ENCODE assay signal across 8 cellular contexts in the genomic region with DNA sequence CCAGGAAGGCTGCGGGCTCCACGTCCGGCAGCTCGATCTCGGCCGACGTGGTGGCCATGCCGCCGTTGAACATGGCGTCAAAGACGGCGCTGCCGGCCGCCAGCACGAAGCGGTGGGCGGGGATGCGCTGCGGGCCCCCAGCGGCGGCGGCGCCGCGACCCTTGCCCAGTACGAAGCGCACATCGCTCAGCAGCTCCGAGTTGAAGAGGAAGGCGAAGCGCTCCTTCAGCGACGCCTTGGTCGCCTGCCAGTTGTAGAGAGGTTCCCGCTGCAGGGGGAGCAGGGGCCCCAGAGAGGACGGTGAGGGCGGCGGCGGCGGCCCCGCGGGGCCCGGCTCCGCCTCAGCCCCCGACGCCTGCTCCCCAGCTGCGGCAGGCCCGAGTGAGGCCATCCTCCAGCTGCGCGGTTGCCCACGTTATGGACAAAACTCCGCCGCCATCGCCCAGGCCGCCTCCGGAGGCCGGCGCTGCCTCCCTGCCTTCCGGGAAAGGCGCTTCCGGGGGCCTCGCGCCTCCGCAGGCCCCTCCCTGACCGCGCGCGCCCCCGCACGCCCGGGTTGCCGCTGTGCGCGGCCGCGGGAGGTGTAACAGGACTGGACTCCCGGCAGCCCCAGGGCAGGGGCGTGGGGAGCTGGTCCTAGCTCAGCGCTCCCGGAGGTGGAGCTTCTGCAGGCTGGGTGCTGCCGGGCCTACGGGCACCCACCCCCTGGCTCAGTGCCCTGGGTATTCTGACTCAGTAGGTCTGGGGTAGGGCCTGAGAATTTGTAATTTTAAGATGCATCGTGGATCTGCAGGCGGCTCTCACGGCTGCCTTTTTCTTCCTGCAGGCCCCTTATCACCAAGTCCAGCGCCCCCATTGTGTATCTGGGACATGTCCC. TPM values are rescaled to one million over a fixed set of nuclear protein-coding genes. Genes with fewer than 3 reads are reported as not detected.
DNase-seq lines count a peak whose midpoint lies in the region; TF ChIP-seq lines count a peak whose summit lies in the region.

A gene (minus strand): TSS at position 492 of the 877 bp plus-strand sequence. CDS start 101 bp downstream, at position 391.

- peak within 1 kb of the TSS; percentile 91 for H3K9ac ChIP-seq in GM23248
- peak within 1 kb of the TSS; percentile 97 for H3K9ac ChIP-seq in Karpas-422 (ENCODE audit: low read length)

- intact Hi-C loops in stomach (cut with DNase I; ENCODE audit: low total_unique reads): no loop called here

- H3K79me2 ChIP-seq in GM23248 (ENCODE audit: insufficient read depth): peaks cover 46% of the 10 kb centered on the region
- peaks cover 53% of the 10 kb centered on the region for H3K79me2 ChIP-seq in Karpas-422 (ENCODE audit: low read length)

- TF ChIP-seq CTCF in neural crest cell (conservative IDR thresholded peaks at IDR 0.05) (peak; percentile 21), stomach (IDR thresholded peaks at IDR 0.05) (peak in 1 of 7 experiments; percentile 11)

- H3K9me2 ChIP-seq in GM23248 (ENCODE audit: insufficient read depth): no peaks in the 10 kb centered on the region
- no peaks in the 10 kb centered on the region for H3K9me2 ChIP-seq in Karpas-422 (replicated peaks; ENCODE audit: insufficient read depth, low read length)

- H3K36me3 Mint-ChIP-seq in neural crest cell (ENCODE audit: low read depth): no peaks in the 10 kb centered on the region

- WGBS in GM23248 (ENCODE audit: low coverage in 1 of 2, low lambda C conversion rate in 2 of 2, missing lambda C conversion rate in 2 of 2), 2 experiments: 1 to 3% methylated on average over 74 to 78 of the region's 86 CpGs
- 0 to 1% (median 0%) methylated on average over 9 to 86 of the region's 86 CpGs for WGBS in stomach, 5 donors

- no peaks in the 10 kb centered on the region for H3K9me3 Mint-ChIP-seq in neural crest cell

- H3K27me3 Mint-ChIP-seq in neural crest cell (ENCODE audit: low read depth): no peaks in the 10 kb centered on the region

- peak within 1 kb of the TSS; percentile 79 for H2AFZ ChIP-seq in GM23248
- H2AFZ ChIP-seq in Karpas-422 (ENCODE audit: low read length): peak within 1 kb of the TSS; percentile 79

- peak within 1 kb of the TSS; percentile 81 for H3K4me3 ChIP-seq in GM23248
- H3K4me3 ChIP-seq in Karpas-422 (ENCODE audit: low read length): peak within 1 kb of the TSS; percentile 98
- H3K4me3 ChIP-seq in stomach: peak within 1 kb of the TSS; percentile 83 to 98 (median 94)

- TF ChIP-seq POLR2A in stomach (IDR thresholded peaks at IDR 0.05): peak in 1 of 4 donors; percentile 71

- H3K9me3 ChIP-seq in GM23248 (ENCODE audit: low read depth): no peaks in the 10 kb centered on the region
- peaks cover 11% of the 10 kb centered on the region for H3K9me3 ChIP-seq in Karpas-422 (ENCODE audit: low read length)
- peaks cover 0 to 4% (median 0%) of the 10 kb centered on the region in 4 donors for H3K9me3 ChIP-seq in stomach

- H3K4me1 ChIP-seq in GM23248 (ENCODE audit: insufficient read depth) (peaks cover 24% of the 10 kb centered on the region), Karpas-422 (ENCODE audit: low read length) (peaks cover 44% of the 10 kb centered on the region), stomach (peaks cover 21 to 54% (median 49%) of the 10 kb centered on the region in 4 donors)

- peak within 1 kb of the TSS; percentile 80 for H3K4me3 Mint-ChIP-seq in neural crest cell

- H3K27me3 ChIP-seq in GM23248 (replicated peaks; ENCODE audit: insufficient read depth) (no peaks in the 10 kb centered on the region), Karpas-422 (ENCODE audit: low read length) (no peaks in the 10 kb centered on the region), stomach (no peaks in the 10 kb centered on the region)

- H3K36me3 ChIP-seq in GM23248 (ENCODE audit: low read depth) (no peaks in the 10 kb centered on the region), Karpas-422 (ENCODE audit: insufficient read depth, low read length) (peaks cover 35% of the 10 kb centered on the region), stomach (peaks cover 0 to 4% (median 0%) of the 10 kb centered on the region in 4 donors)

- H3K27ac ChIP-seq in GM23248 (peak within 1 kb of the TSS; percentile 78), Karpas-422 (ENCODE audit: low read length) (peak within 1 kb of the TSS; percentile 70), stomach (peak within 1 kb of the TSS; percentile 96 to 100 (median 97))

- no peak for TF ChIP-seq EP300 in stomach (IDR thresholded peaks at IDR 0.05)

- H3K4me2 ChIP-seq in GM23248 (ENCODE audit: unreplicated experiment) (peak within 1 kb of the TSS; percentile 93), Karpas-422 (ENCODE audit: low read depth, low read length, poor library complexity, severe bottlenecking) (peak within 1 kb of the TSS; percentile 84)

- H4K20me1 ChIP-seq in GM23248 (ENCODE audit: insufficient read depth): peaks cover 13% of the 10 kb centered on the region; the same call in 1 of the 2 replicates
- peaks cover 43% of the 10 kb centered on the region for H4K20me1 ChIP-seq in Karpas-422 (ENCODE audit: insufficient read depth, low read depth, low read length)

- no peak within 1 kb of the TSS for H3K27ac Mint-ChIP-seq in neural crest cell (ENCODE audit: unreplicated experiment)

- peak; percentile 91 for DNase-seq in ELF-1 (ENCODE audit: low read depth, low spot score)
- DNase-seq in GM23248: peak; percentile 99
- DNase-seq in Karpas-422: peak; percentile 98
- DNase-seq in SHP77 treated with DMSO at 0.1 percent for 48 hours (lab: John Stamatoyannopoulos, UW): peak; percentile 67
- peak; percentile 94 for DNase-seq in activated effector memory CD4-positive, alpha-beta T cell treated with anti-CD3 and anti-CD28 coated beads, Interleukin-2, amount 50 U/mL, for 16 hours
- peak; percentile 96 for DNase-seq in fibroblast of the conjunctiva (ENCODE audit: low read depth)
- DNase-seq in neural crest cell (ENCODE audit: low read depth, low spot score): peak; percentile 74
- DNase-seq in stomach: peak; percentile 90

- in situ Hi-C loops in GM23248 (cut with MboI): no loop called here

- H3K4me1 Mint-ChIP-seq in neural crest cell: no peaks in the 10 kb centered on the region

- peaks cover 30% of the 10 kb centered on the region for H3F3A ChIP-seq in GM23248 (ENCODE audit: insufficient read depth)

RNA-seq across cellular contexts. Expression of the gene that starts here (rescaled TPM):
- 112 and 121 TPM in 2 replicates for total RNA-seq in GM23248 (2014; rRNA removed; shearing (Covaris generic))
- polyA plus RNA-seq in GM23248 (2016; fragmentation: Nextera tagmentation; extraction: Ambion mirVana): 60.3 and 60.6 TPM in 2 replicates
- 113 and 140 TPM in 2 replicates for total RNA-seq in Karpas-422 (2014; rRNA removed; shearing (Covaris generic); ENCODE audit: low replicate concordance)
- 37.8 and 43.1 TPM in 2 replicates for total RNA-seq in neural crest cell
- total RNA-seq in stomach: 10 to 100 TPM; 41.5 to 94.4 (median 61.8) TPM
- 10 to 100 TPM; 13.2 to 34.1 (median 20.3) TPM for polyA plus RNA-seq in stomach

Comparison
In these comparisons a context has a peak if more than half of its experiments do, and no peak if none do; other contexts are left out.
1. Peak in every context shown above with its lines: DNase-seq, H3K4me3 ChIP-seq and H3K27ac ChIP-seq.